ENCODE assay signal across 8 cellular contexts in genomic region chr17:78241277-78242023, GRCh38. TPM values are rescaled to one million over a fixed set of nuclear protein-coding genes. Genes with fewer than 3 reads are reported as not detected.
DNase-seq lines count a peak whose midpoint lies in the region; ATAC-seq and TF ChIP-seq lines count a peak whose summit lies in the region.

No MANE protein-coding gene starts in this region.

- H3K27ac ChIP-seq in dorsolateral prefrontal cortex: peak overlapping the region; percentile 14 to 100 (median 99)

- DNase-seq in DMS53 (lab: John Stamatoyannopoulos, UW) (peak; percentile 67), DMS53 treated with DMSO at 0.1 percent for 48 hours (lab: John Stamatoyannopoulos, UW; ENCODE audit: unreplicated experiment) (no peak), NCI-H226 (peak; percentile 64), dorsolateral prefrontal cortex (peak in 7 of 10 donors; percentile 62 to 93 (median 86)), non-pigmented ciliary epithelial cell (ENCODE audit: low read depth) (peak; percentile 9), epidermal melanocyte (ENCODE audit: insufficient read length, low spot score) (no peak)

- intact Hi-C loops in dorsolateral prefrontal cortex (cut with DNase I): loop anchor here in 1 of 2 donors (2.0 kb wide), 1 partner anchor 57 kb away; no protein-coding TSS in a partner anchor

- no peak overlapping the region for H3K4me3 ChIP-seq in dorsolateral prefrontal cortex

- no peaks in the 10 kb centered on the region for H3K27me3 ChIP-seq in dorsolateral prefrontal cortex

- ATAC-seq in HG03442 (IDR thresholded peaks at IDR 0.05; ENCODE audit: unreplicated experiment): no peak
- ATAC-seq in GM21528 (IDR thresholded peaks at IDR 0.05; ENCODE audit: low FRiP score, unreplicated experiment): no peak

- TF ChIP-seq CTCF in dorsolateral prefrontal cortex (IDR thresholded peaks at IDR 0.05 in 54 of 56, conservative IDR thresholded peaks at IDR 0.05 in 2 of 56; ENCODE audit: low read depth in 1 of 56, partially characterized antibody in 56 of 56): peak in 2 of 56 donors; percentile 9 to 12

RNA-seq across cellular contexts. Expression of gene TMEM235, which starts 10.0 kb away (rescaled TPM):
- total RNA-seq in dorsolateral prefrontal cortex: 100 to 1,000 TPM in 1 of 120 experiments, 10 to 100 TPM in 97, 1 to 10 TPM in 22; 2.9 to 101 (median 20.6) TPM

RNA-seq across cellular contexts. Expression of gene BIRC5, which starts 27.4 kb away (rescaled TPM):
- total RNA-seq in dorsolateral prefrontal cortex: 1 to 10 TPM in 29 of 120 experiments, under 1 TPM in 66, not detected in 25; 0.16 to 2.8 (median 0.68) TPM

RNA-seq across cellular contexts. Expression of gene AFMID, which starts 54.3 kb away (rescaled TPM):
- 100 to 1,000 TPM in 13 of 120 experiments, 10 to 100 TPM in 107; 32.6 to 162 (median 68.4) TPM for total RNA-seq in dorsolateral prefrontal cortex

RNA-seq across cellular contexts. Expression of gene TK1, which starts 54.6 kb away (rescaled TPM):
- total RNA-seq in dorsolateral prefrontal cortex: 1 to 10 TPM in 109 of 120 experiments, under 1 TPM in 11; 0.55 to 5.6 (median 1.9) TPM

Comparison
In these comparisons a context has a peak if more than half of its experiments do, and no peak if none do; other contexts are left out.
1. DNase-seq: peak in DMS53 (single experiment), NCI-H226 (single experiment), dorsolateral prefrontal cortex (7 of 10) and non-pigmented ciliary epithelial cell (single experiment); none in DMS53 treated with DMSO at 0.1 percent for 48 hours (single experiment) and epidermal melanocyte (single experiment).